ENCODE assay signal across 19 cellular contexts in genomic region chr5:136042156-136042555, GRCh38. TPM values are rescaled to one million over a fixed set of nuclear protein-coding genes. Genes with fewer than 3 reads are reported as not detected.
A peak's percentile ranks its signal among the peaks of the same experiment; 100 is the strongest.
DNase-seq lines count a peak whose midpoint lies in the region; ATAC-seq, FAIRE-seq and TF ChIP-seq lines count a peak whose summit lies in the region.
"Had no signal": no experiment of that assay in that cellular context is flagged by ENCODE, and none has a peak within 500 bp of the region (broad histone marks: within the 10 kb centered on the region; RNA-seq: fewer than 3 reads in every experiment).

No MANE protein-coding gene starts in this region.

- H3K27ac Mint-ChIP-seq in Calu3 (ENCODE audit: unreplicated experiment) (peak overlapping the region; percentile 8), astrocyte (ENCODE audit: unreplicated experiment) (peak overlapping the region; percentile 86), neural progenitor cell (no peak overlapping the region)
- no peak overlapping the region for H3K27ac Mint-ChIP-seq in naive thymus-derived CD4-positive, alpha-beta T cell
- H3K27ac Mint-ChIP-seq: activated CD8-positive, alpha-beta memory T cell treated with anti-CD3 and anti-CD28 coated beads, Interleukin-2, amount 10 ng/mL, durations not matched to agents 7 days and 5 days had no signal

- H3K9me3 ChIP-seq in BLaER1 treated with 17β-estradiol and CSF1 and Interleukin-3, amounts not matched to agents 10 nM and 100 nM (replicated peaks in 1 of 11) = peaks cover 6 to 14% (median 11%) of the 10 kb centered on the region in 11 experiments
- H3K9me3 ChIP-seq in astrocyte (ENCODE audit: insufficient read depth, low read depth, low read length) (no peaks in the 10 kb centered on the region), neural progenitor cell (ENCODE audit: low read depth) (no peaks in the 10 kb centered on the region), Karpas-422 (ENCODE audit: low read length) (no peaks in the 10 kb centered on the region)
- H3K9me3 ChIP-seq in naive thymus-derived CD4-positive, alpha-beta T cell (ENCODE audit: control insufficient read depth in 2 of 3, low read length in 3 of 3) = no peaks in the 10 kb centered on the region
- H3K9me3 ChIP-seq: body of pancreas, uterus had no signal

- no peak overlapping the region for H3K4me3 ChIP-seq in BLaER1 treated with 17β-estradiol and CSF1 and Interleukin-3, amounts not matched to agents 10 nM and 100 nM
- H3K4me3 ChIP-seq in astrocyte (ENCODE audit: insufficient read depth, low read depth, low read length) (no peak overlapping the region), neural progenitor cell (no peak overlapping the region), Karpas-422 (ENCODE audit: low read length) (no peak overlapping the region)
- H3K4me3 ChIP-seq in naive thymus-derived CD4-positive, alpha-beta T cell (ENCODE audit: low read length) = no peak overlapping the region
- H3K4me3 ChIP-seq: body of pancreas, right atrium auricular region, uterus had no signal

- no peaks in the 10 kb centered on the region for H3K9me2 ChIP-seq in Karpas-422 (replicated peaks; ENCODE audit: insufficient read depth, low read length)

- BruUV-seq in Calu3 (replicated peaks; lab: Mats Ljungman, UMichigan) = no TSS peak

- peaks cover 63 to 76% (median 70%) of the 10 kb centered on the region in 10 experiments for H3K4me1 ChIP-seq in BLaER1 treated with 17β-estradiol and CSF1 and Interleukin-3, amounts not matched to agents 10 nM and 100 nM
- H3K4me1 ChIP-seq in astrocyte (ENCODE audit: insufficient read depth, low read length) (peaks cover 55% of the 10 kb centered on the region), neural progenitor cell (peaks cover 14% of the 10 kb centered on the region), Karpas-422 (ENCODE audit: low read length) (peaks cover 2% of the 10 kb centered on the region; the same call in 1 of the 2 replicates)
- peaks cover 0 to 11% of the 10 kb centered on the region in 2 donors for H3K4me1 ChIP-seq in naive thymus-derived CD4-positive, alpha-beta T cell (ENCODE audit: control insufficient read depth in 2 of 2, insufficient read depth in 2 of 2, low read length in 2 of 2)
- H3K4me1 ChIP-seq: body of pancreas, uterus had no signal

- POLR2A ChIA-PET in naive thymus-derived CD4-positive, alpha-beta T cell (lab: Charles Lee) = no interaction called here

- H3K36me3 ChIP-seq in BLaER1 treated with 17β-estradiol and CSF1 and Interleukin-3, amounts not matched to agents 10 nM and 100 nM = no peaks in the 10 kb centered on the region
- H3K36me3 ChIP-seq in astrocyte (ENCODE audit: insufficient read depth, low read length) (peaks cover 60% of the 10 kb centered on the region), neural progenitor cell (no peaks in the 10 kb centered on the region), Karpas-422 (ENCODE audit: insufficient read depth, low read length) (no peaks in the 10 kb centered on the region)
- no peaks in the 10 kb centered on the region for H3K36me3 ChIP-seq in naive thymus-derived CD4-positive, alpha-beta T cell (ENCODE audit: control insufficient read depth in 2 of 3, insufficient read depth in 3 of 3, low read length in 3 of 3)
- H3K36me3 ChIP-seq: right atrium auricular region, uterus had no signal

- H3K9me3 Mint-ChIP-seq in Calu3 (ENCODE audit: low read depth, unreplicated experiment) = no peaks in the 10 kb centered on the region
- H3K9me3 Mint-ChIP-seq in astrocyte (ENCODE audit: unreplicated experiment) = peaks cover 10% of the 10 kb centered on the region
- H3K9me3 Mint-ChIP-seq in neural progenitor cell = peaks cover 2% of the 10 kb centered on the region
- H3K9me3 Mint-ChIP-seq in naive thymus-derived CD4-positive, alpha-beta T cell = peaks cover 0 to 12% (median 1%) of the 10 kb centered on the region in 11 donors

- peaks cover 12% of the 10 kb centered on the region for H3F3A ChIP-seq in neural progenitor cell (ENCODE audit: low read depth)

- H3K4me3 Mint-ChIP-seq in Calu3 (ENCODE audit: low read depth, unreplicated experiment) (no peak overlapping the region), astrocyte (ENCODE audit: unreplicated experiment) (no peak overlapping the region), neural progenitor cell (no peak overlapping the region)
- no peak overlapping the region for H3K4me3 Mint-ChIP-seq in naive thymus-derived CD4-positive, alpha-beta T cell
- H3K4me3 Mint-ChIP-seq: activated CD8-positive, alpha-beta memory T cell treated with anti-CD3 and anti-CD28 coated beads, Interleukin-2, amount 10 ng/mL, durations not matched to agents 7 days and 5 days had no signal

- intact Hi-C loops in Calu3 (cut with micrococcal nuclease; ENCODE audit: unreplicated experiment) = no loop called here
- intact Hi-C loops in naive thymus-derived CD4-positive, alpha-beta T cell (cut with micrococcal nuclease) = no loop called here

- DNase-seq in Calu3 (no peak), astrocyte (ENCODE audit: low read depth) (no peak), neural progenitor cell (ENCODE audit: low spot score) (no peak), UCSD-AML1 (lab: John Stamatoyannopoulos, UW; ENCODE audit: unreplicated experiment) (no peak), Karpas-422 (no peak)
- DNase-seq in naive thymus-derived CD4-positive, alpha-beta T cell = no peak
- DNase-seq: activated CD8-positive, alpha-beta memory T cell treated with anti-CD3 and anti-CD28 coated beads, Interleukin-2, amount 10 ng/mL, durations not matched to agents 7 days and 5 days; body of pancreas; DMS79 treated with DMSO at 0.1 percent for 48 hours; effector memory CD4-positive, alpha-beta T cell; mammary epithelial cell; NCI-H1105 treated with DMSO at 0.1 percent for 48 hours; NCI-H2081; NCI-H345; NCI-H774; Right ventricle myocardium superior; uterus had no signal

- CTCF ChIA-PET in Calu3 (lab: Charles Lee) = interaction anchor here (1.8 kb wide), 1 partner anchor 10 kb away, joined by 8 read pairs; no protein-coding TSS in a partner anchor
- CTCF ChIA-PET in naive thymus-derived CD4-positive, alpha-beta T cell (lab: Charles Lee) = no interaction called here

- H2AFZ ChIP-seq in astrocyte (ENCODE audit: low read depth, low read length) (no peak overlapping the region), neural progenitor cell (replicated peaks) (no peak overlapping the region), Karpas-422 (ENCODE audit: low read length) (no peak overlapping the region)

- H3K79me2 ChIP-seq in astrocyte (ENCODE audit: insufficient read depth, low read length) (peaks cover 60% of the 10 kb centered on the region), neural progenitor cell (ENCODE audit: low read depth) (no peaks in the 10 kb centered on the region), Karpas-422 (ENCODE audit: low read length) (no peaks in the 10 kb centered on the region)

- H3K27ac ChIP-seq in BLaER1 treated with 17β-estradiol and CSF1 and Interleukin-3, amounts not matched to agents 10 nM and 100 nM = peak overlapping the region in 2 of 11 experiments; percentile 19 to 27; a peak in 2 of 22 replicates
- H3K27ac ChIP-seq in astrocyte (ENCODE audit: low read depth, low read length) = peak overlapping the region; percentile 69
- no peak overlapping the region for H3K27ac ChIP-seq in neural progenitor cell
- H3K27ac ChIP-seq in naive thymus-derived CD4-positive, alpha-beta T cell (ENCODE audit: low read depth, low read length) = no peak overlapping the region
- no peak overlapping the region for H3K27ac ChIP-seq in Karpas-422 (ENCODE audit: low read length)
- H3K27ac ChIP-seq: body of pancreas, right atrium auricular region, uterus had no signal

- no peak for TF ChIP-seq CTCF in Calu3 (IDR thresholded peaks at IDR 0.05; ENCODE audit: unreplicated experiment)
- no peak for TF ChIP-seq CTCF in astrocyte (IDR thresholded peaks at IDR 0.05; ENCODE audit: insufficient read depth, low read depth, low read length)
- no peak for TF ChIP-seq CTCF in neural progenitor cell (IDR thresholded peaks at IDR 0.05)

- peaks cover 11% of the 10 kb centered on the region for H3K36me3 Mint-ChIP-seq in Calu3 (ENCODE audit: insufficient read depth, unreplicated experiment)
- peaks cover 59% of the 10 kb centered on the region for H3K36me3 Mint-ChIP-seq in astrocyte (ENCODE audit: low read depth, unreplicated experiment)
- H3K36me3 Mint-ChIP-seq in neural progenitor cell = no peaks in the 10 kb centered on the region
- H3K36me3 Mint-ChIP-seq in naive thymus-derived CD4-positive, alpha-beta T cell = peaks cover 0 to 3% (median 0%) of the 10 kb centered on the region in 5 donors
- H3K36me3 Mint-ChIP-seq: activated CD8-positive, alpha-beta memory T cell treated with anti-CD3 and anti-CD28 coated beads, Interleukin-2, amount 10 ng/mL, durations not matched to agents 7 days and 5 days had no signal

- no peak for ATAC-seq in naive thymus-derived CD4-positive, alpha-beta T cell
- ATAC-seq: activated CD8-positive, alpha-beta memory T cell treated with anti-CD3 and anti-CD28 coated beads, Interleukin-2, amount 10 ng/mL, durations not matched to agents 7 days and 5 days; body of pancreas had no signal

- peaks cover 0 to 37% (median 0%) of the 10 kb centered on the region in 11 experiments; a peak in 7 of 22 replicates for H3K27me3 ChIP-seq in BLaER1 treated with 17β-estradiol and CSF1 and Interleukin-3, amounts not matched to agents 10 nM and 100 nM
- H3K27me3 ChIP-seq in astrocyte (ENCODE audit: insufficient read depth, low read length) = no peaks in the 10 kb centered on the region
- no peaks in the 10 kb centered on the region for H3K27me3 ChIP-seq in neural progenitor cell
- no peaks in the 10 kb centered on the region for H3K27me3 ChIP-seq in naive thymus-derived CD4-positive, alpha-beta T cell (ENCODE audit: control insufficient read depth in 2 of 2, insufficient read depth in 2 of 2, low read length in 2 of 2)
- no peaks in the 10 kb centered on the region for H3K27me3 ChIP-seq in Karpas-422 (ENCODE audit: low read length)
- H3K27me3 ChIP-seq: body of pancreas, right atrium auricular region, uterus had no signal

- peak overlapping the region; percentile 49 to 80 (median 72) for H3K4me2 ChIP-seq in BLaER1 treated with 17β-estradiol and CSF1 and Interleukin-3, amounts not matched to agents 10 nM and 100 nM
- H3K4me2 ChIP-seq in astrocyte (ENCODE audit: low read length) (peak overlapping the region; percentile 43), neural progenitor cell (peak overlapping the region; percentile 0), Karpas-422 (ENCODE audit: low read depth, low read length, poor library complexity, severe bottlenecking) (no peak overlapping the region)

- peak; percentile 71 for FAIRE-seq in astrocyte (lab: Jason Lieb, UNC)

- H3K4me1 Mint-ChIP-seq in Calu3 (ENCODE audit: low read depth, unreplicated experiment) (peaks cover 49% of the 10 kb centered on the region), astrocyte (ENCODE audit: low read depth, unreplicated experiment) (peaks cover 30% of the 10 kb centered on the region), neural progenitor cell (peaks cover 13% of the 10 kb centered on the region)
- peaks cover 4 to 22% (median 17%) of the 10 kb centered on the region in 7 donors for H3K4me1 Mint-ChIP-seq in naive thymus-derived CD4-positive, alpha-beta T cell

- H3K9ac ChIP-seq in BLaER1 treated with 17β-estradiol and CSF1 and Interleukin-3, amounts not matched to agents 10 nM and 100 nM = peak overlapping the region in 1 of 11 experiments; percentile 27; a peak in 1 of 22 replicates
- H3K9ac ChIP-seq in astrocyte (ENCODE audit: low read length) = peak overlapping the region; percentile 58
- no peak overlapping the region for H3K9ac ChIP-seq in neural progenitor cell
- no peak overlapping the region for H3K9ac ChIP-seq in Karpas-422 (ENCODE audit: low read length)

- H3K27me3 Mint-ChIP-seq in Calu3 (ENCODE audit: unreplicated experiment) (no peaks in the 10 kb centered on the region), astrocyte (ENCODE audit: low read depth, unreplicated experiment) (no peaks in the 10 kb centered on the region), neural progenitor cell (ENCODE audit: insufficient read depth, low read depth) (no peaks in the 10 kb centered on the region)
- peaks cover 0 to 4% (median 0%) of the 10 kb centered on the region in 5 donors for H3K27me3 Mint-ChIP-seq in naive thymus-derived CD4-positive, alpha-beta T cell

- peaks cover 0 to 5% (median 0%) of the 10 kb centered on the region in 11 experiments; a peak in 1 of 22 replicates for H4K20me1 ChIP-seq in BLaER1 treated with 17β-estradiol and CSF1 and Interleukin-3, amounts not matched to agents 10 nM and 100 nM
- peaks cover 60% of the 10 kb centered on the region for H4K20me1 ChIP-seq in astrocyte (ENCODE audit: insufficient read depth, low read length)
- no peaks in the 10 kb centered on the region for H4K20me1 ChIP-seq in neural progenitor cell (ENCODE audit: low read depth)
- no peaks in the 10 kb centered on the region for H4K20me1 ChIP-seq in Karpas-422 (ENCODE audit: insufficient read depth, low read depth, low read length)

RNA-seq across cellular contexts. Expression of gene TGFBI, which starts 13.4 kb away (rescaled TPM):
- 41.4 and 95.2 TPM in 2 replicates for total RNA-seq in Calu3 (2022)
- total RNA-seq in astrocyte = 1,145 and 1,862 TPM in 2 replicates
- 9.5 and 16.4 TPM in 2 replicates for total RNA-seq in neural progenitor cell (ENCODE audit: low replicate concordance)
- total RNA-seq in naive thymus-derived CD4-positive, alpha-beta T cell = 100 to 1,000 TPM in 1 of 5 experiments, 10 to 100 TPM in 3, not detected in 1; 18.1 to 167 (median 20.5) TPM
- under 1 TPM; 0.07 to 0.32 TPM for polyA plus RNA-seq in naive thymus-derived CD4-positive, alpha-beta T cell
- not detected in 2 replicates for total RNA-seq in Karpas-422 (2014; rRNA removed; shearing (Covaris generic); ENCODE audit: low replicate concordance)

Comparison
In these comparisons a context has a peak if more than half of its experiments do, and no peak if none do; other contexts are left out.
1. H3K27ac Mint-ChIP-seq: peak in Calu3 (single experiment) and astrocyte (single experiment); none in neural progenitor cell (single experiment) and naive thymus-derived CD4-positive, alpha-beta T cell (0 of 9).